8 cellular contexts compared by ENCODE assay signal in the genomic region with DNA sequence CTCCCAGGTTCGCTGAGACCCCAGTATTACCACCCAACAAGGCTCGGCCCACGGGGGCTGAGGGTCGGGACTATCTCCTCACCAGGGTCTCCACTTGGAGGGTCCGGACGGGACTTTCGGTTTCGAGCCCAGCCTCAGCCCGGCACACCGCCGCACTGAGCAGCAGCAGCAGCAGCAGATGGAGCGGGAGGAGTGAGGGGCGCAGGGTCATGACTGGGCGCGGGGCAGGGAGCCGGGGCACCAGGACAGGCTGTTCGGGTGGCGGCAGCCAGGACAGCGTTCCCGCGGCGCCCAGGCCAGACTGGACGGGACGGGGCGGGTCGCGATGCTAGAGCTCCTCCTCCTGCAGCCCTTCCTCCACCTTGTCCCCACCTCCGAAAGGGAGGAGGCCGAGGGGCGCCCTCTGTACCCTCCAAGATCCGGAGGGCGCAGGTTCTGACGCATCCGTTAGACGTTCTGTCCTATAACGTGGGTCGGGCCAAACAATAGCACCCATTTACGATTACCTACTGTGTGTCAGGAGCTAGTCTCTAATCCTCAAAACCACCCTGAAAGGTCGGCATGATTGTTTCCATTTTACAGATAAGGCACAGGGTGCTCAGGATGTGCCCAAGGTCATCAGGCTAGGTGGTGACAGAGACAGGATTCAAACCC. TPM values are rescaled to one million over a fixed set of nuclear protein-coding genes. Genes with fewer than 3 reads are reported as not detected.
A peak's percentile ranks its signal among the peaks of the same experiment; 100 is the strongest.
DNase-seq lines count a peak whose midpoint lies in the region; ATAC-seq and TF ChIP-seq lines count a peak whose summit lies in the region.

A gene (minus strand): TSS at position 275 of the 654 bp plus-strand sequence. CDS start 64 bp downstream, at position 211.

- H3K27ac ChIP-seq in coronary artery = peak within 1 kb of the TSS; percentile 13 to 68
- peak within 1 kb of the TSS; percentile 48 to 52 (median 51) for H3K27ac ChIP-seq in right lobe of liver

- WGBS in right lobe of liver (ENCODE audit: insufficient coverage, low coverage, low lambda C conversion rate, missing lambda C conversion rate) = 2% methylated on average over 11 of the region's 39 CpGs

- no peaks in the 10 kb centered on the region for H3K9me3 ChIP-seq in right lobe of liver

- H3K36me3 ChIP-seq in right lobe of liver = peaks cover 0 to 3% (median 0%) of the 10 kb centered on the region in 4 donors

- H3K4me1 ChIP-seq in right lobe of liver = peaks cover 0 to 12% (median 0%) of the 10 kb centered on the region in 4 donors

- intact Hi-C loops in right lobe of liver (cut with DNase I) = no loop called here

- TF ChIP-seq CTCF in coronary artery (IDR thresholded peaks at IDR 0.05) = no peak
- TF ChIP-seq CTCF in right lobe of liver (IDR thresholded peaks at IDR 0.05) = peak in 1 of 4 donors; percentile 10

- DNase-seq in AG08395 (ENCODE audit: low spot score) (peak; percentile 87), coronary artery (ENCODE audit: low spot score) (peak; percentile 75), right lobe of liver (peak; percentile 74 to 80 (median 79)), SHP77 (lab: John Stamatoyannopoulos, UW) (no peak)
- peak; percentile 53 to 59 for DNase-seq in activated CD4-positive, alpha-beta T cell treated with anti-CD3 and anti-CD28 coated beads for 24 hours (ENCODE audit: low read depth in 2 of 2)
- DNase-seq in stimulated activated CD4-positive, alpha-beta T cell treated with anti-CD3 and anti-CD28 coated beads, TNF-alpha, amount 100 ng/mL, for 4 hours (ENCODE audit: low read depth in 3 of 3) = peak; percentile 58 to 69 (median 62)

- no peaks in the 10 kb centered on the region for H3K27me3 ChIP-seq in right lobe of liver

- peak; percentile 80 for ATAC-seq in GM19324 (IDR thresholded peaks at IDR 0.05; ENCODE audit: low FRiP score, unreplicated experiment)
- peak; percentile 53 for ATAC-seq in HG03571 (IDR thresholded peaks at IDR 0.05; ENCODE audit: unreplicated experiment)
- peak; percentile 95 to 98 (median 96) for ATAC-seq in right lobe of liver

- H3K4me3 ChIP-seq in coronary artery (peak within 1 kb of the TSS; percentile 95), right lobe of liver (peak within 1 kb of the TSS; percentile 87 to 97 (median 96))

- TF ChIP-seq POLR2A in right lobe of liver (IDR thresholded peaks at IDR 0.05) = peak; percentile 79

RNA-seq across cellular contexts. Expression of the gene that starts here (rescaled TPM):
- total RNA-seq in right lobe of liver = 10 to 100 TPM; 34.9 to 59.5 (median 52.5) TPM

Comparison
In these comparisons a context has a peak if more than half of its experiments do, and no peak if none do; other contexts are left out.
1. DNase-seq: peak in AG08395 (single experiment), activated CD4-positive, alpha-beta T cell treated with anti-CD3 and anti-CD28 coated beads for 24 hours (2 of 2), coronary artery (single experiment), right lobe of liver (3 of 3) and stimulated activated CD4-positive, alpha-beta T cell treated with anti-CD3 and anti-CD28 coated beads, TNF-alpha, amount 100 ng/mL, for 4 hours (3 of 3); none in SHP77 (0 of 2).
2. Peak in every context shown above with its lines, with median percentiles within 50 percentile points of each other: ATAC-seq.